In the genomic region with DNA sequence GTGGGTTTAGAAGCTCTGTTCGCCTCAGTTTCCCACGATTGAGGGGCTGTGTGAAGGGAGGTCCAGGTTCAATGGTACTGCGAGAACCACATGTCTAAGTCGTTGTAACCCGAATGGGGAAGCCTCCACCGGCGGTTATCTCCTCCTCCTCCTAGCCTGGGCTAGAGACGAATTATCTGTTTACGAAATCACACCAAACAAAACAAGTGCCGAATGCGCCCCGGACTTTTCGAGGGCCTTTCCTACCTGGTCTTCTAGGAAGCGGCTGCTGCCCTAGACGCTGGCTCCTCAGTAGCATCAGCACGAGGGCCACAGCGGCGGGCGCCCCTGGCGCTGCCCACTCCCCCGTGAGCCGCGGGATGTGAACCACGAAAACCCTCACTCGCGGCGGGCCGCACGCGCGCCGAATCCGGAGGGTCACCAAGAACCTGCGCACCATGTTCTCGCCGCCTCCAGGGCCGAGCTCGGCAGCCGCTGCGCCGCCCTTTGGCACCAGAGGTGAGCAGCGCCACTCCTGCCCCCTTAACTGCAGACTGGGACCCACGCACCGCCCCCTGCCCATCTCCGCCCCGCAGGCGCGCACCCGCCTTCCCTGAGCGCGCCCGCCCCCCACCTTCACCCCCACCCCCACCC, we compare ENCODE assay signal across 8 cellular contexts. TPM values are rescaled to one million over a fixed set of nuclear protein-coding genes. Genes with fewer than 3 reads are reported as not detected.
DNase-seq lines count a peak whose midpoint lies in the region; ATAC-seq and TF ChIP-seq lines count a peak whose summit lies in the region.

A gene (minus strand): TSS at position 500 of the 633 bp plus-strand sequence.

- peaks cover 23% of the 10 kb centered on the region for H3K27me3 ChIP-seq in CD8-positive, alpha-beta T cell (ENCODE audit: insufficient read depth, low read length)

- peak in 6 of 7 experiments; percentile 21 to 61 (median 42) for DNase-seq in CD8-positive, alpha-beta T cell
- DNase-seq in RWPE1 (ENCODE audit: low spot score) = no peak
- DNase-seq in activated naive CD8-positive, alpha-beta T cell treated with anti-CD3 and anti-CD28 coated beads, Interleukin-2, amount 50 U/mL, for 24 hours = peak; percentile 59
- no peak for DNase-seq in D341Med (ENCODE audit: low spot score)

- intact Hi-C loops in CD8-positive, alpha-beta T cell (cut with DNase I, micrococcal nuclease) = loop anchor here in 1 of 2 experiments (10.0 kb wide), 1 partner anchor 529 kb away; no protein-coding TSS in a partner anchor

- CTCF ChIA-PET in CD8-positive, alpha-beta T cell (lab: Charles Lee) = interaction anchor here (0.6 to 7.5 kb wide), 3 partner anchors 8 to 44 kb away, joined by 3 to 43 read pairs (median 4); a partner anchor contains a TSS
- CTCF ChIA-PET in RWPE1 (lab: Yijun Ruan, JAX) = interaction anchor here (0.6 to 3.3 kb wide), 3 partner anchors 14 to 33 kb away, joined by 3 to 16 read pairs (median 4); a partner anchor contains a TSS

- peak within 1 kb of the TSS; percentile 91 for H3K27ac Mint-ChIP-seq in CD8-positive, alpha-beta T cell
- peak within 1 kb of the TSS; percentile 85 for H3K27ac Mint-ChIP-seq in activated naive CD8-positive, alpha-beta T cell treated with anti-CD3 and anti-CD28 coated beads, Interleukin-2, amount 50 U/mL, for 24 hours

- H3K4me1 ChIP-seq in CD8-positive, alpha-beta T cell (ENCODE audit: insufficient read depth, low read length) = peaks cover 10% of the 10 kb centered on the region

- H3K27me3 Mint-ChIP-seq in CD8-positive, alpha-beta T cell (ENCODE audit: low read depth) = peaks cover 34% of the 10 kb centered on the region
- H3K27me3 Mint-ChIP-seq in activated naive CD8-positive, alpha-beta T cell treated with anti-CD3 and anti-CD28 coated beads, Interleukin-2, amount 50 U/mL, for 24 hours = peaks cover 44% of the 10 kb centered on the region

- H3K27ac ChIP-seq in CD8-positive, alpha-beta T cell (ENCODE audit: low read depth, low read length) = peak within 1 kb of the TSS; percentile 75
- H3K27ac ChIP-seq in RWPE1 (peak within 1 kb of the TSS; percentile 100), skin epidermis (peak within 1 kb of the TSS; percentile 37 to 93 (median 81))

- no peaks in the 10 kb centered on the region for H3K9me3 Mint-ChIP-seq in CD8-positive, alpha-beta T cell
- peaks cover under 1% of the 10 kb centered on the region for H3K9me3 Mint-ChIP-seq in activated naive CD8-positive, alpha-beta T cell treated with anti-CD3 and anti-CD28 coated beads, Interleukin-2, amount 50 U/mL, for 24 hours

- H3K4me1 Mint-ChIP-seq in CD8-positive, alpha-beta T cell (ENCODE audit: low read depth) = peaks cover 14% of the 10 kb centered on the region
- H3K4me1 Mint-ChIP-seq in activated naive CD8-positive, alpha-beta T cell treated with anti-CD3 and anti-CD28 coated beads, Interleukin-2, amount 50 U/mL, for 24 hours = peaks cover 19% of the 10 kb centered on the region

- ATAC-seq in CD8-positive, alpha-beta T cell = peak; percentile 41
- ATAC-seq in GM19324 (IDR thresholded peaks at IDR 0.05; ENCODE audit: low FRiP score, unreplicated experiment) (peak; percentile 57), HG03354 (IDR thresholded peaks at IDR 0.05; ENCODE audit: poor library complexity, severe bottlenecking, unreplicated experiment) (peak; percentile 42)
- peak; percentile 48 for ATAC-seq in activated naive CD8-positive, alpha-beta T cell treated with anti-CD3 and anti-CD28 coated beads, Interleukin-2, amount 50 U/mL, for 24 hours

- POLR2A ChIA-PET in CD8-positive, alpha-beta T cell (lab: Charles Lee) = no interaction called here
- POLR2A ChIA-PET in RWPE1 (lab: Yijun Ruan, JAX; ENCODE audit: low non-redundant PET) = interaction anchor here (0.6 to 2.6 kb wide), 2 partner anchors 15 to 238 kb away, joined by 6 to 14 read pairs; a partner anchor contains a TSS

- no peak for TF ChIP-seq CTCF in CD8-positive, alpha-beta T cell (IDR thresholded peaks at IDR 0.05)
- no peak for TF ChIP-seq CTCF in RWPE1 (conservative IDR thresholded peaks at IDR 0.05; ENCODE audit: low read depth)

- H3K36me3 ChIP-seq in CD8-positive, alpha-beta T cell (ENCODE audit: insufficient read depth, low read length) = no peaks in the 10 kb centered on the region

- H3K4me3 Mint-ChIP-seq in CD8-positive, alpha-beta T cell = peak within 1 kb of the TSS; percentile 96
- peak within 1 kb of the TSS; percentile 93 for H3K4me3 Mint-ChIP-seq in activated naive CD8-positive, alpha-beta T cell treated with anti-CD3 and anti-CD28 coated beads, Interleukin-2, amount 50 U/mL, for 24 hours

- no peaks in the 10 kb centered on the region for H3K9me3 ChIP-seq in CD8-positive, alpha-beta T cell (ENCODE audit: low read length)

- peak within 1 kb of the TSS; percentile 96 for H3K4me3 ChIP-seq in CD8-positive, alpha-beta T cell (ENCODE audit: low read depth, low read length)
- H3K4me3 ChIP-seq in iPS-11a (ENCODE audit: low read depth, low read length) (peak within 1 kb of the TSS; percentile 67), skin epidermis (peak within 1 kb of the TSS; percentile 56 to 98 (median 88))

- peaks cover 5% of the 10 kb centered on the region for H3K36me3 Mint-ChIP-seq in CD8-positive, alpha-beta T cell
- H3K36me3 Mint-ChIP-seq in activated naive CD8-positive, alpha-beta T cell treated with anti-CD3 and anti-CD28 coated beads, Interleukin-2, amount 50 U/mL, for 24 hours (ENCODE audit: low read depth) = peaks cover 4% of the 10 kb centered on the region

RNA-seq across cellular contexts. Expression of the gene that starts here (rescaled TPM):
- 1 to 10 TPM in 1 of 2 experiments, under 1 TPM in 1; 0.95 to 1.7 TPM for total RNA-seq in CD8-positive, alpha-beta T cell

Comparison
In these comparisons a context has a peak if more than half of its experiments do, and no peak if none do; other contexts are left out.
1. DNase-seq: peak in CD8-positive, alpha-beta T cell (6 of 7) and activated naive CD8-positive, alpha-beta T cell treated with anti-CD3 and anti-CD28 coated beads, Interleukin-2, amount 50 U/mL, for 24 hours (single experiment); none in RWPE1 (single experiment) and D341Med (single experiment).
2. Peak in every context shown above with its lines, with median percentiles within 50 percentile points of each other: ATAC-seq, H3K27ac ChIP-seq and H3K4me3 ChIP-seq.